14 cellular contexts compared by ENCODE assay signal in the genomic region with DNA sequence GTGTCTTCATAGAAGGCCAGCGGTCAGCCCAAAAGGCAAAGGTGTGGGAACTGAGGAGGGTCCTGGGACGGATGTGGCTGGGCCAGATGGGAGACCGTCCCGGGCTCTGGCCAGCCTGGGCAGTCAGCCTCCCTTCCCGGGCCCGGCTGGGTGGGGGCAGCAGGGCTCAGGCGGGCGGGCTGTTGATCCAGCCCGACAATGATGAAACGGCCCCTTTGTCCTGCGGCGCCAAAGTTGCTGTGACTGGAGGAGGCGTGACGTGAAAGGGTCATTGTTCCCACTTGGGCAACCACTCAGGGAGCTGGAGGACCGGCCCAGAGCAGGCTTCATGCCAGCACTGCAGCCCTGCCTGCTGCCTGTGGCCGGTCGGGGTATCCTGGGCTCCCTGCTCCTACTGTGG. TPM values are rescaled to one million over a fixed set of nuclear protein-coding genes. Genes with fewer than 3 reads are reported as not detected.
DNase-seq lines count a peak whose midpoint lies in the region; ATAC-seq and TF ChIP-seq lines count a peak whose summit lies in the region.
"Had no signal": no experiment of that assay in that cellular context is flagged by ENCODE, and none has a peak within 500 bp of the region (broad histone marks: within the 10 kb centered on the region; RNA-seq: fewer than 3 reads in every experiment).

No MANE protein-coding gene starts in this region.

- intact Hi-C loops in mucosa of descending colon (cut with DNase I, micrococcal nuclease) = no loop called here

- H3K4me3 ChIP-seq in fibroblast of the aortic adventitia (ENCODE audit: low read depth, low read length) (no peak overlapping the region), mucosa of descending colon (no peak overlapping the region), upper lobe of left lung (peak overlapping the region in 1 of 4 donors; percentile 8)
- H3K4me3 ChIP-seq: SJSA1 had no signal

- H3K36me3 Mint-ChIP-seq in effector memory CD8-positive, alpha-beta T cell (ENCODE audit: insufficient read depth) = peaks cover 3% of the 10 kb centered on the region
- H3K36me3 Mint-ChIP-seq: activated naive CD8-positive, alpha-beta T cell treated with anti-CD3 and anti-CD28 coated beads for 36 hours had no signal

- H3K4me1 ChIP-seq in mucosa of descending colon (ENCODE audit: low read depth) (no peaks in the 10 kb centered on the region), upper lobe of left lung (peaks cover 20 to 28% (median 26%) of the 10 kb centered on the region in 4 donors)

- no peaks in the 10 kb centered on the region for H3K27me3 ChIP-seq in upper lobe of left lung
- H3K27me3 ChIP-seq: SJSA1 had no signal

- no peak overlapping the region for H3K27ac Mint-ChIP-seq in effector memory CD8-positive, alpha-beta T cell
- H3K27ac Mint-ChIP-seq: activated naive CD8-positive, alpha-beta T cell treated with anti-CD3 and anti-CD28 coated beads for 36 hours had no signal

- peaks cover 9 to 14% of the 10 kb centered on the region in 2 donors for H3K4me1 Mint-ChIP-seq in effector memory CD8-positive, alpha-beta T cell (ENCODE audit: low read depth in 2 of 2)
- H3K4me1 Mint-ChIP-seq: activated naive CD8-positive, alpha-beta T cell treated with anti-CD3 and anti-CD28 coated beads for 36 hours had no signal

- H3K4me3 Mint-ChIP-seq in effector memory CD8-positive, alpha-beta T cell = no peak overlapping the region
- H3K4me3 Mint-ChIP-seq: activated naive CD8-positive, alpha-beta T cell treated with anti-CD3 and anti-CD28 coated beads for 36 hours had no signal

- no peaks in the 10 kb centered on the region for H3K9me3 ChIP-seq in mucosa of descending colon
- no peaks in the 10 kb centered on the region for H3K9me3 ChIP-seq in upper lobe of left lung
- H3K9me3 ChIP-seq: SJSA1 had no signal

- TF ChIP-seq CTCF in fibroblast of the aortic adventitia (IDR thresholded peaks at IDR 0.05; ENCODE audit: insufficient read depth, low read length) (no peak), mucosa of descending colon (IDR thresholded peaks at IDR 0.05) (no peak), upper lobe of left lung (IDR thresholded peaks at IDR 0.05) (peak in 2 of 6 experiments; percentile 4 to 15)

- H3K27me3 Mint-ChIP-seq in effector memory CD8-positive, alpha-beta T cell = no peaks in the 10 kb centered on the region
- H3K27me3 Mint-ChIP-seq: activated naive CD8-positive, alpha-beta T cell treated with anti-CD3 and anti-CD28 coated beads for 36 hours had no signal

- peak in 1 of 4 donors; percentile 48 for TF ChIP-seq POLR2A in upper lobe of left lung (IDR thresholded peaks at IDR 0.05)

- no peaks in the 10 kb centered on the region for H3K9me3 Mint-ChIP-seq in effector memory CD8-positive, alpha-beta T cell
- H3K9me3 Mint-ChIP-seq: activated naive CD8-positive, alpha-beta T cell treated with anti-CD3 and anti-CD28 coated beads for 36 hours had no signal

- H3K27ac ChIP-seq in upper lobe of left lung = peak overlapping the region; percentile 75 to 90 (median 85)
- H3K27ac ChIP-seq: 22Rv1, SJSA1 had no signal

- DNase-seq in DMS53 (lab: John Stamatoyannopoulos, UW) (peak; percentile 21), DMS53 treated with DMSO at 0.1 percent for 48 hours (lab: John Stamatoyannopoulos, UW; ENCODE audit: unreplicated experiment) (no peak), fibroblast of the aortic adventitia (ENCODE audit: low read depth) (peak; percentile 36), mucosa of descending colon (no peak), upper lobe of left lung (peak; percentile 85 to 93), T-helper 2 cell (no peak)
- no peak for DNase-seq in effector memory CD8-positive, alpha-beta T cell
- DNase-seq: activated CD4-positive, alpha-beta T cell treated with anti-CD3 and anti-CD28 coated beads, Interleukin-2, amount 50 U/mL, for 4 hours; activated naive CD8-positive, alpha-beta T cell treated with anti-CD3 and anti-CD28 coated beads for 36 hours; glutamatergic neuron; NCI-H146 had no signal

- H3K36me3 ChIP-seq in mucosa of descending colon (ENCODE audit: low read depth) (no peaks in the 10 kb centered on the region), upper lobe of left lung (no peaks in the 10 kb centered on the region)
- H3K36me3 ChIP-seq: SJSA1 had no signal

- peak in 2 of 4 donors; percentile 32 to 56 for TF ChIP-seq EP300 in upper lobe of left lung (IDR thresholded peaks at IDR 0.05)

- ATAC-seq in mucosa of descending colon (peak; percentile 37), upper lobe of left lung (ENCODE audit: low FRiP score in 2 of 2) (peak; percentile 46 to 84), HG03039 (IDR thresholded peaks at IDR 0.05; ENCODE audit: unreplicated experiment) (no peak)
- ATAC-seq in effector memory CD8-positive, alpha-beta T cell (replicated peaks) = no peak

- 28 to 40% methylated on average over 10 of the region's 17 CpGs for WGBS in upper lobe of left lung, 2 donors

RNA-seq across cellular contexts. Expression of gene DUSP7, which starts 16.5 kb away (rescaled TPM):
- total RNA-seq in fibroblast of the aortic adventitia (ENCODE audit: low replicate concordance) (2.9 and 12.8 TPM in 2 replicates), mucosa of descending colon (10 to 100 TPM in 1 of 3 donors, 1 to 10 TPM in 2; 6.9 to 12.3 (median 8.0) TPM), upper lobe of left lung (10 to 100 TPM; 24.1 to 49.1 (median 35.3) TPM)

RNA-seq across cellular contexts. Expression of gene RPL29, which starts 44.2 kb away (rescaled TPM):
- total RNA-seq in fibroblast of the aortic adventitia (ENCODE audit: low replicate concordance) (155 and 1,532 TPM in 2 replicates), mucosa of descending colon (100 to 1,000 TPM; 782 to 973 (median 946) TPM), upper lobe of left lung (1,000 to 10,000 TPM in 1 of 6 donors, 100 to 1,000 TPM in 5; 306 to 1,159 (median 770) TPM)

RNA-seq across cellular contexts. Expression of gene ACY1, which starts 56.5 kb away (rescaled TPM):
- 26.7 and 28.7 TPM in 2 replicates for total RNA-seq in fibroblast of the aortic adventitia (ENCODE audit: low replicate concordance)
- 100 to 1,000 TPM in 2 of 3 donors, 10 to 100 TPM in 1; 79.9 to 180 (median 133) TPM for total RNA-seq in mucosa of descending colon
- total RNA-seq in upper lobe of left lung = 10 to 100 TPM; 17.4 to 65.0 (median 35.9) TPM

Comparison
In these comparisons a context has a peak if more than half of its experiments do, and no peak if none do; other contexts are left out.
1. DNase-seq: peak in DMS53 (single experiment), fibroblast of the aortic adventitia (single experiment) and upper lobe of left lung (2 of 2); none in DMS53 treated with DMSO at 0.1 percent for 48 hours (single experiment), mucosa of descending colon (0 of 3), effector memory CD8-positive, alpha-beta T cell (0 of 3) and T-helper 2 cell (0 of 5).
2. ATAC-seq: peak in mucosa of descending colon (single experiment) and upper lobe of left lung (2 of 2); none in HG03039 (single experiment) and effector memory CD8-positive, alpha-beta T cell (single experiment).